ENCODE assay signal across 1 cellular context in genomic region chr19:4390862-4391693, GRCh38.
TF ChIP-seq lines count a peak whose summit lies in the region.

No MANE protein-coding gene starts in this region.

TF ChIP-seq in endothelial cell of umbilical vein, 7 proteins besides CTCF, POLR2A, EP300 and RAD21:
- TF ChIP-seq JUN (IDR thresholded peaks at IDR 0.05; ENCODE audit: borderline replicate concordance, insufficient read depth, insufficient read length, low read depth) (no peak), GATA2 (IDR thresholded peaks at IDR 0.05; ENCODE audit: insufficient read depth, insufficient read length, low read depth, low read length) (no peak), MAX (IDR thresholded peaks at IDR 0.05; ENCODE audit: insufficient read depth, insufficient read length) (no peak), POLR2AphosphoS5 (IDR thresholded peaks at IDR 0.05; ENCODE audit: insufficient read depth, low read depth, low read length) (no peak), MYC (IDR thresholded peaks at IDR 0.05; ENCODE audit: low read depth, low read length) (no peak), EZH2 (IDR thresholded peaks at IDR 0.05; ENCODE audit: borderline replicate concordance, low read depth, low read length, severe bottlenecking) (no peak), FOS (IDR thresholded peaks at IDR 0.05; ENCODE audit: borderline replicate concordance, insufficient read depth, low read length) (no peak)
